13 cellular contexts compared by ENCODE assay signal in the genomic region with DNA sequence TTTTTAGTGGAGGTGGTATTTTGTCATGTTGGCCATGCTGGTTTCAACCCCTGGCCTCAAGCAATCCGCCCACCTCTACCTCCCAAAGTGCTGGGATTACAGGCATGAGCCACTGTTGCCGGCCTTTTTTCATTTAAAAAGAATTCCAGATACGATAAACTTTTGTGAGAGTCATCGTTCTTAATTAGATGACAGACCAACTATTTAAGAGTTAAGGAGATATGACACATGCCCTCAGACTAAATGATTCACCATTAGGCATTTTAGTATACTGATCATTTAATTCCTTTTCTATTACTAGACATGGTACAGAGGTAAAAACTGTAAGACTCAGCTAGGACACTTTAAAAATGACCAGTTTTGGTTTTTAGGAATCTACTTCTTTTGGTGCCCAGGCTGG. TPM values are rescaled to one million over a fixed set of nuclear protein-coding genes. Genes with fewer than 3 reads are reported as not detected.
A peak's percentile ranks its signal among the peaks of the same experiment; 100 is the strongest.
DNase-seq lines count a peak whose midpoint lies in the region; TF ChIP-seq lines count a peak whose summit lies in the region.
"Had no signal": no experiment of that assay in that cellular context is flagged by ENCODE, and none has a peak within 500 bp of the region (broad histone marks: within the 10 kb centered on the region; RNA-seq: fewer than 3 reads in every experiment).

No MANE protein-coding gene starts in this region.

- H3K9me3 Mint-ChIP-seq in IgD-negative memory B cell (no peaks in the 10 kb centered on the region), neural crest cell (no peaks in the 10 kb centered on the region), H9 (no peaks in the 10 kb centered on the region; a peak in 1 of 5 replicates)
- H3K9me3 Mint-ChIP-seq: mesothelial cell of epicardium, type B pancreatic cell had no signal

- no peak overlapping the region for H4K8ac ChIP-seq in H9 (replicated peaks; ENCODE audit: insufficient read length, low read depth, low read length)

- peak; percentile 81 for DNase-seq in mammary epithelial cell
- no peak for DNase-seq in neural crest cell (ENCODE audit: low read depth, low spot score)
- DNase-seq in NCI-H2081 treated with DMSO at 0.1 percent for 48 hours (lab: John Stamatoyannopoulos, UW) = no peak
- DNase-seq in H9 = no peak
- DNase-seq in stimulated activated CD8-positive, alpha-beta memory T cell treated with anti-CD3 and anti-CD28 coated beads, Interleukin-4, amount 100 ng/mL, for 48 hours = no peak
- DNase-seq in NCI-H1048 (lab: John Stamatoyannopoulos, UW) = no peak
- DNase-seq: erythroblast; NCI-H187; stimulated activated CD4-positive, alpha-beta T cell treated with anti-CD3 and anti-CD28 coated beads, Interleukin-1b, Interleukin-23, amount 100 ng/mL, for 48 hours had no signal

- no peak overlapping the region for H2AFZ ChIP-seq in mammary epithelial cell (ENCODE audit: low read depth, low read length)
- H2AFZ ChIP-seq in H9 (ENCODE audit: low read length) = no peak overlapping the region

- H3K4ac ChIP-seq in H9 (ENCODE audit: low read depth, low read length) = no peak overlapping the region

- H3K4me1 ChIP-seq in mammary epithelial cell (ENCODE audit: insufficient read depth, low read length) = peaks cover 36% of the 10 kb centered on the region
- peaks cover 2% of the 10 kb centered on the region; the same call in 1 of the 2 replicates for H3K4me1 ChIP-seq in H9 (ENCODE audit: insufficient read depth, low read length)

- peak overlapping the region in 2 of 3 donors; percentile 94 to 99 for H3K27ac Mint-ChIP-seq in IgD-negative memory B cell
- no peak overlapping the region for H3K27ac Mint-ChIP-seq in neural crest cell (ENCODE audit: unreplicated experiment)
- H3K27ac Mint-ChIP-seq in H9 = no peak overlapping the region
- H3K27ac Mint-ChIP-seq: mesothelial cell of epicardium had no signal

- H3K4me3 Mint-ChIP-seq in IgD-negative memory B cell = peak overlapping the region; percentile 82 to 100 (median 98)
- H3K4me3 Mint-ChIP-seq in neural crest cell = peak overlapping the region; percentile 72
- H3K4me3 Mint-ChIP-seq in H9 = no peak overlapping the region

- H4K20me1 ChIP-seq in mammary epithelial cell (ENCODE audit: insufficient read depth, low read length) = no peaks in the 10 kb centered on the region
- H4K20me1 ChIP-seq in H9 (ENCODE audit: control insufficient read depth, insufficient read depth, insufficient read length) = peaks cover 3% of the 10 kb centered on the region

- H2BK12ac ChIP-seq in H9 (ENCODE audit: insufficient read length, low read depth, low read length) = no peak overlapping the region

- H3K36me3 Mint-ChIP-seq in IgD-negative memory B cell = peaks cover 6% of the 10 kb centered on the region
- no peaks in the 10 kb centered on the region for H3K36me3 Mint-ChIP-seq in neural crest cell (ENCODE audit: low read depth)
- no peaks in the 10 kb centered on the region; a peak in 2 of 7 replicates for H3K36me3 Mint-ChIP-seq in H9 (ENCODE audit: insufficient read depth in 1 of 3, low read depth in 3 of 3)

- H3K14ac ChIP-seq in H9 (ENCODE audit: insufficient read depth, low read length) = no peak overlapping the region

- H3K79me2 ChIP-seq in mammary epithelial cell (ENCODE audit: insufficient read depth, low read length) = peaks cover 57% of the 10 kb centered on the region
- H3K79me2 ChIP-seq in H9 (ENCODE audit: insufficient read depth, low read length) = no peaks in the 10 kb centered on the region

- peaks cover 52 to 57% (median 56%) of the 10 kb centered on the region in 3 donors for H3K4me1 Mint-ChIP-seq in IgD-negative memory B cell
- H3K4me1 Mint-ChIP-seq in neural crest cell = peaks cover 23% of the 10 kb centered on the region
- H3K4me1 Mint-ChIP-seq in H9 = peaks cover 14% of the 10 kb centered on the region in 2 experiments

- no peak overlapping the region for H3K56ac ChIP-seq in H9 (ENCODE audit: insufficient read length, low read depth, low read length)

- intact Hi-C loops in mammary epithelial cell (cut with micrococcal nuclease) = loop anchor here (5.0 kb wide), 1 partner anchor 36 kb away; no protein-coding TSS in a partner anchor

- no peak overlapping the region for H2BK120ac ChIP-seq in H9 (ENCODE audit: low read depth, low read length, poor library complexity, severe bottlenecking)

- no peaks in the 10 kb centered on the region for H3K36me3 ChIP-seq in mammary epithelial cell (ENCODE audit: insufficient read depth, low read length)

- H3K9me3 ChIP-seq in mammary epithelial cell (replicated peaks; ENCODE audit: insufficient read depth, low read length) (no peaks in the 10 kb centered on the region), H9 (ENCODE audit: control insufficient read depth, low read depth, low read length) (no peaks in the 10 kb centered on the region)

- H3K27me3 Mint-ChIP-seq in IgD-negative memory B cell = no peaks in the 10 kb centered on the region
- H3K27me3 Mint-ChIP-seq in neural crest cell (ENCODE audit: low read depth) = peaks cover 15% of the 10 kb centered on the region
- H3K27me3 Mint-ChIP-seq in H9 (ENCODE audit: low read depth) = peaks cover 12% of the 10 kb centered on the region
- H3K27me3 Mint-ChIP-seq: type B pancreatic cell had no signal

- no peaks in the 10 kb centered on the region for H3K27me3 ChIP-seq in mammary epithelial cell (ENCODE audit: insufficient read depth, low read length)
- H3K27me3 ChIP-seq in H9 (ENCODE audit: insufficient read depth, low read length) = no peaks in the 10 kb centered on the region

- H3K23ac ChIP-seq in H9 (ENCODE audit: insufficient read length, low read depth, low read length) = no peak overlapping the region

- no TSS peak for BruUV-seq in mammary epithelial cell (replicated peaks; lab: Mats Ljungman, UMichigan)

- H3K4me2 ChIP-seq in mammary epithelial cell (ENCODE audit: insufficient read depth, low read depth, low read length) = peak overlapping the region; percentile 71
- no peak overlapping the region for H3K4me2 ChIP-seq in H9 (ENCODE audit: insufficient read depth, insufficient read length, low read length)

- no peak overlapping the region for H3K4me3 ChIP-seq in mammary epithelial cell (replicated peaks in 1 of 3; ENCODE audit: insufficient read depth in 1 of 3, low read depth in 2 of 3, low read length in 3 of 3)

- TF ChIP-seq CTCF in C4-2B (conservative IDR thresholded peaks at IDR 0.05) (no peak), mammary epithelial cell (conservative IDR thresholded peaks at IDR 0.05 in 1 of 2, IDR thresholded peaks at IDR 0.05 in 1 of 2; ENCODE audit: extremely low read depth in 1 of 2, insufficient read depth in 1 of 2, low read depth in 1 of 2, low read length in 2 of 2) (no peak), neural crest cell (conservative IDR thresholded peaks at IDR 0.05) (no peak), H9 (conservative IDR thresholded peaks at IDR 0.05) (no peak)

- no peaks in the 10 kb centered on the region for H3K79me1 ChIP-seq in H9 (ENCODE audit: insufficient read depth, low read depth, low read length, poor library complexity, severe bottlenecking)

- no peak overlapping the region for H2BK15ac ChIP-seq in H9 (ENCODE audit: low read depth, low read length)

- 0% methylated on average over 4 of the region's 4 CpGs for WGBS in mammary epithelial cell (ENCODE audit: low coverage, missing lambda C conversion rate)
- WGBS in H9 (ENCODE audit: extremely low coverage, insufficient read length, low lambda C conversion rate) = no CpG with 5 or more reads among the region's 4 CpGs

- peak overlapping the region; percentile 76; the same call in 1 of the 2 replicates for H3K27ac ChIP-seq in C4-2B
- H3K27ac ChIP-seq in mammary epithelial cell (ENCODE audit: insufficient read depth, low read depth, low read length) = peak overlapping the region; percentile 54
- no peak overlapping the region for H3K27ac ChIP-seq in H9 (ENCODE audit: insufficient read length, low read depth, low read length)

- no peak overlapping the region for H3K18ac ChIP-seq in H9 (ENCODE audit: insufficient read length, low read depth, low read length)

- peaks cover 12% of the 10 kb centered on the region for H3K23me2 ChIP-seq in H9 (ENCODE audit: insufficient read length, low read depth, low read length, poor library complexity, severe bottlenecking)

- no peak overlapping the region for H4K5ac ChIP-seq in H9 (ENCODE audit: insufficient read length, low read depth, low read length)

- CTCF ChIA-PET in mammary epithelial cell (lab: Charles Lee; ENCODE audit: low non-redundant PET) = no interaction called here

- H4K91ac ChIP-seq in H9 (ENCODE audit: insufficient read length, low read depth, low read length) = no peak overlapping the region

- dilution Hi-C loops in mammary epithelial cell (cut with HindIII; ENCODE audit: low sequenced_read_pairs) = no loop called here

- H3T11ph ChIP-seq in H9 (ENCODE audit: low read length) = no peak overlapping the region

- H3K9ac ChIP-seq in mammary epithelial cell (ENCODE audit: insufficient read depth, low read length) (no peak overlapping the region), H9 (ENCODE audit: extremely low read depth, insufficient read length, low read length) (no peak overlapping the region)

- no peak overlapping the region for H2BK20ac ChIP-seq in H9 (ENCODE audit: low read depth, low read length, poor library complexity, severe bottlenecking)

- H2BK5ac ChIP-seq in H9 (ENCODE audit: insufficient read length, low read length) = no peak overlapping the region

- in situ Hi-C loops in mammary epithelial cell (cut with MboI; ENCODE audit: low sequenced_read_pairs in 2 of 2) = no loop called here

- H2AK5ac ChIP-seq in H9 (ENCODE audit: insufficient read length, low read length) = no peak overlapping the region

RNA-seq across cellular contexts. Expression of a gene that starts 2.4 kb away (rescaled TPM):
- polyA plus RNA-seq in IgD-negative memory B cell = 156 TPM
- total RNA-seq in mammary epithelial cell = 100 to 1,000 TPM in 1 of 2 donors, 10 to 100 TPM in 1; 51.0 to 160 TPM
- polyA plus RNA-seq in mammary epithelial cell = 48.4 TPM
- 46.7 TPM for polyA minus RNA-seq in mammary epithelial cell
- 29.5 and 30.0 TPM in 2 replicates for total RNA-seq in neural crest cell
- total RNA-seq in H9 (2021) = 18.0 and 19.1 TPM in 2 replicates

RNA-seq across cellular contexts. Expression of a gene that starts 5.4 kb away (rescaled TPM):
- polyA plus RNA-seq in IgD-negative memory B cell = 93.4 TPM
- 10 to 100 TPM; 26.8 to 30.8 TPM for total RNA-seq in mammary epithelial cell
- polyA plus RNA-seq in mammary epithelial cell = 16.0 TPM
- 39.9 TPM for polyA minus RNA-seq in mammary epithelial cell
- total RNA-seq in neural crest cell = 31.1 and 36.8 TPM in 2 replicates
- 25.0 and 27.0 TPM in 2 replicates for total RNA-seq in H9 (2021)

RNA-seq across cellular contexts. Expression of a gene that starts 46.7 kb away (rescaled TPM):
- 14.1 TPM for polyA plus RNA-seq in IgD-negative memory B cell
- total RNA-seq in mammary epithelial cell = 10 to 100 TPM in 1 of 2 donors, 1 to 10 TPM in 1; 5.5 to 10.2 TPM
- polyA plus RNA-seq in mammary epithelial cell = 4.9 TPM
- polyA minus RNA-seq in mammary epithelial cell = not detected
- total RNA-seq in neural crest cell = 23.8 and 24.4 TPM in 2 replicates
- total RNA-seq in H9 (2021) = 8.9 and 9.7 TPM in 2 replicates

Comparison
In these comparisons a context has a peak if more than half of its experiments do, and no peak if none do; other contexts are left out.
1. H3K27ac Mint-ChIP-seq: peak in IgD-negative memory B cell (2 of 3); none in neural crest cell (single experiment) and H9 (0 of 3).
2. H3K4me3 Mint-ChIP-seq: peak in IgD-negative memory B cell (4 of 4) and neural crest cell (single experiment); none in H9 (0 of 2).